25 cellular contexts compared by ENCODE assay signal in genomic region chr15:79315623-79316328, GRCh38. TPM values are rescaled to one million over a fixed set of nuclear protein-coding genes. Genes with fewer than 3 reads are reported as not detected.
DNase-seq lines count a peak whose midpoint lies in the region; ATAC-seq and TF ChIP-seq lines count a peak whose summit lies in the region.
"Had no signal": no experiment of that assay in that cellular context is flagged by ENCODE, and none has a peak within 500 bp of the region (broad histone marks: within the 10 kb centered on the region; RNA-seq: fewer than 3 reads in every experiment).

No MANE protein-coding gene starts in this region.

- no peak overlapping the region for H3K4me3 ChIP-seq in stomach
- H3K4me3 ChIP-seq: prostate gland, smooth muscle cell had no signal

- H3K27ac ChIP-seq in KOPT-K1 (ENCODE audit: low read depth, low read length, poor library complexity, severe bottlenecking) (peak overlapping the region; percentile 36), caudate nucleus (ENCODE audit: low read depth, low read length) (no peak overlapping the region), stomach (no peak overlapping the region)
- H3K27ac ChIP-seq: prostate gland, RWPE1 had no signal

- no peak for TF ChIP-seq EP300 in stomach (IDR thresholded peaks at IDR 0.05)

- ATAC-seq in HG02763 (IDR thresholded peaks at IDR 0.05; ENCODE audit: unreplicated experiment) = no peak
- ATAC-seq: natural killer cell had no signal

- H3K9me3 ChIP-seq in KOPT-K1 (ENCODE audit: insufficient read depth, low read length, poor library complexity, severe bottlenecking) = no peaks in the 10 kb centered on the region
- H3K9me3 ChIP-seq in stomach = no peaks in the 10 kb centered on the region
- H3K9me3 ChIP-seq: prostate gland had no signal

- peaks cover 7 to 48% (median 44%) of the 10 kb centered on the region in 4 donors for H3K4me1 ChIP-seq in stomach
- H3K4me1 ChIP-seq: prostate gland had no signal

- H3K27me3 ChIP-seq in stomach = no peaks in the 10 kb centered on the region

- DNase-seq in caudate nucleus (lab: John Stamatoyannopoulos, UW) (peak in 38 of 61 donors; percentile 1 to 96 (median 23)), hippocampal formation (lab: John Stamatoyannopoulos, UW) (peak; percentile 42 to 66), stomach (peak; percentile 62), EL (no peak), NCI-H226 (no peak), UCSD-AML1 (lab: John Stamatoyannopoulos, UW; ENCODE audit: unreplicated experiment) (no peak)
- DNase-seq: activated naive CD8-positive, alpha-beta T cell treated with anti-CD3 and anti-CD28 coated beads for 36 hours; foreskin melanocyte; Kasumi-1; natural killer cell; NCI-H1092 treated with DMSO at 0.1 percent for 48 hours; NCI-H2081 treated with DMSO at 0.1 percent for 48 hours; NCI-H526; stimulated activated CD4-positive, alpha-beta T cell treated with anti-CD3 and anti-CD28 coated beads, Interleukin-4, amount 100 ng/mL, for 1 hour; T1000 had no signal

- no peak for TF ChIP-seq POLR2A in stomach (IDR thresholded peaks at IDR 0.05)

- 53 to 78% (median 63%) methylated on average over 10 of the region's 10 CpGs for WGBS in stomach, 5 donors

- intact Hi-C loops in stomach (cut with DNase I; ENCODE audit: low total_unique reads) = no loop called here

- no peak for TF ChIP-seq CTCF in stomach (IDR thresholded peaks at IDR 0.05)

- H3K36me3 ChIP-seq in KOPT-K1 (ENCODE audit: insufficient read depth, low read length) = peaks cover 77% of the 10 kb centered on the region
- H3K36me3 ChIP-seq in stomach = peaks cover 41 to 75% (median 73%) of the 10 kb centered on the region in 4 donors
- H3K36me3 ChIP-seq: prostate gland had no signal

RNA-seq across cellular contexts. Expression of gene TMED3, which starts 4.9 kb away (rescaled TPM):
- total RNA-seq in stomach = 100 to 1,000 TPM in 2 of 5 donors, 10 to 100 TPM in 3; 29.0 to 250 (median 95.1) TPM
- 100 to 1,000 TPM in 1 of 3 donors, 10 to 100 TPM in 2; 87.1 to 133 (median 93.9) TPM for polyA plus RNA-seq in stomach

RNA-seq across cellular contexts. Expression of gene ANKRD34C, which starts 33.3 kb away (rescaled TPM):
- not detected for total RNA-seq in stomach
- not detected for polyA plus RNA-seq in stomach
- total RNA-seq: activated CD8-positive, alpha-beta memory T cell treated with anti-CD3 and anti-CD28 coated beads for 36 hours; activated naive CD8-positive, alpha-beta T cell treated with anti-CD3 and anti-CD28 coated beads for 36 hours; Daoy; dermis microvascular lymphatic vessel endothelial cell; mesenteric fat pad; natural killer cell; prostate gland; smooth muscle cell; urinary bladder had no signal
- polyA plus RNA-seq: smooth muscle cell, urinary bladder had no signal

Comparison
In these comparisons a context has a peak if more than half of its experiments do, and no peak if none do; other contexts are left out.
1. DNase-seq: peak in caudate nucleus (38 of 61), hippocampal formation (2 of 2) and stomach (single experiment); none in EL (single experiment), NCI-H226 (single experiment) and UCSD-AML1 (single experiment).